ENCODE assay signal across 9 cellular contexts in the genomic region with DNA sequence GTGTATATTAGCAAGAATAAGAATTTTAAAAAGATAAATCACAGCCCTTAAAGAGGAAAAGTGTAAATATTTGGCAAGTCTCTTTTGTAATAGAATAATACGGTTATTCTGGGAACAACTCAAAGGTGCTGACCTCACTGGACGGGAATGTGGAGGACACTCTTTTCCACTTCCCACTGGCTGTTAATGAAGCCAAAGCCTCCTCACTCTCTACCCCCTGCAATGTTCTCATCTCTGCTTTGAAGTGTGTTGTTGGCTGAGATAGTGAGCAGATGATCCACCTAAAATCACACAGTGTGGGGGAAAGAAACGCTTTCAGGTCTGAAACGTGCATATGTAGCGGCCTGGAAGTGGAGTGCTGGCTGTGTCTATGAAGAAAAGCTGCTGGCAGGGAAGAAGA. TPM values are rescaled to one million over a fixed set of nuclear protein-coding genes. Genes with fewer than 3 reads are reported as not detected.
A peak's percentile ranks its signal among the peaks of the same experiment; 100 is the strongest.
DNase-seq lines count a peak whose midpoint lies in the region; ATAC-seq, FAIRE-seq and TF ChIP-seq lines count a peak whose summit lies in the region.
"Had no signal": no experiment of that assay in that cellular context is flagged by ENCODE, and none has a peak within 500 bp of the region (broad histone marks: within the 10 kb centered on the region; RNA-seq: fewer than 3 reads in every experiment).

No MANE protein-coding gene starts in this region.

- no peak overlapping the region for H2AFZ ChIP-seq in GM23248

- 0 out of 2 replicates have a peak overlapping the region, but pooled peaks have one; percentile 24 for H3K9ac ChIP-seq in GM23248

- H3K27me3 ChIP-seq in GM23248 (replicated peaks; ENCODE audit: insufficient read depth) (no peaks in the 10 kb centered on the region), SJCRH30 (no peaks in the 10 kb centered on the region), pancreas (no peaks in the 10 kb centered on the region)

- TF ChIP-seq CTCF in fibroblast of pulmonary artery (IDR thresholded peaks at IDR 0.05; ENCODE audit: low read length, missing control alignments) (no peak), pancreas (IDR thresholded peaks at IDR 0.05) (no peak)

- H3K4me3 ChIP-seq in GM23248, result peak overlapping the region; percentile 27
- H3K4me3 ChIP-seq in SJCRH30, result no peak overlapping the region
- H3K4me3 ChIP-seq in fibroblast of pulmonary artery (replicated peaks; ENCODE audit: low read depth, low read length), result no peak overlapping the region
- no peak overlapping the region for H3K4me3 ChIP-seq in pancreas

- H3K27ac ChIP-seq in GM23248 (peak overlapping the region; percentile 73), SJCRH30 (peak overlapping the region; percentile 8; the same call in 1 of the 2 replicates), pancreas (peak overlapping the region; percentile 33 to 53 (median 44))

- H3K36me3 ChIP-seq in GM23248 (ENCODE audit: low read depth), result no peaks in the 10 kb centered on the region
- peaks cover 23% of the 10 kb centered on the region; the same call in 1 of the 2 replicates for H3K36me3 ChIP-seq in SJCRH30
- H3K36me3 ChIP-seq in pancreas, result peaks cover 0 to 16% (median 5%) of the 10 kb centered on the region in 3 donors

- DNase-seq in GM23248, result peak; percentile 86
- DNase-seq in SJCRH30, result peak; percentile 42 to 46
- peak; percentile 79 for DNase-seq in fibroblast of pulmonary artery (ENCODE audit: low read depth)
- peak in 2 of 6 donors; percentile 22 to 35 for DNase-seq in pancreas
- no peak for DNase-seq in NCI-H1105 treated with DMSO at 0.1 percent for 48 hours (lab: John Stamatoyannopoulos, UW)
- DNase-seq: NCI-H526 treated with DMSO at 0.1 percent for 48 hours had no signal

- peaks cover 43% of the 10 kb centered on the region for H3F3A ChIP-seq in GM23248 (ENCODE audit: insufficient read depth)

- H3K4me1 ChIP-seq in GM23248 (ENCODE audit: insufficient read depth) (peaks cover 62% of the 10 kb centered on the region), SJCRH30 (peaks cover 28% of the 10 kb centered on the region), pancreas (peaks cover 0 to 4% (median 0%) of the 10 kb centered on the region in 3 donors)

- no peak for FAIRE-seq in pancreas (lab: Jason Lieb, UNC)

- H3K9me3 ChIP-seq in GM23248 (ENCODE audit: low read depth) (no peaks in the 10 kb centered on the region), SJCRH30 (replicated peaks) (no peaks in the 10 kb centered on the region), pancreas (no peaks in the 10 kb centered on the region)

- no peaks in the 10 kb centered on the region for H4K20me1 ChIP-seq in GM23248 (ENCODE audit: insufficient read depth)

- ATAC-seq in pancreas, result peak; percentile 49 to 78 (median 72)
- ATAC-seq in GM21390 (IDR thresholded peaks at IDR 0.05; ENCODE audit: unreplicated experiment), result no peak
- ATAC-seq in HG03378 (IDR thresholded peaks at IDR 0.05; ENCODE audit: unreplicated experiment), result no peak
- ATAC-seq in GM18867 (IDR thresholded peaks at IDR 0.05; ENCODE audit: unreplicated experiment), result no peak

- H3K9me2 ChIP-seq in GM23248 (ENCODE audit: insufficient read depth), result no peaks in the 10 kb centered on the region

- in situ Hi-C loops in GM23248 (cut with MboI), result no loop called here

- no peaks in the 10 kb centered on the region for H3K79me2 ChIP-seq in GM23248 (ENCODE audit: insufficient read depth)

- intact Hi-C loops in pancreas (cut with DNase I), result no loop called here

- 7 to 21% methylated on average over 5 of the region's 5 CpGs for WGBS in GM23248 (ENCODE audit: low coverage in 1 of 2, low lambda C conversion rate in 2 of 2, missing lambda C conversion rate in 2 of 2), 2 experiments
- 56% methylated on average over 5 of the region's 5 CpGs for WGBS in pancreas, 2 donors

- H3K4me2 ChIP-seq in GM23248 (ENCODE audit: unreplicated experiment), result peak overlapping the region; percentile 54

RNA-seq across cellular contexts. Expression of gene SEL1L3, which starts 49.1 kb away (rescaled TPM):
- total RNA-seq in GM23248 (2014; rRNA removed; shearing (Covaris generic)), result 62.8 and 101 TPM in 2 replicates
- polyA plus RNA-seq in GM23248 (2016; fragmentation: Nextera tagmentation; extraction: Ambion mirVana), result 23.1 and 24.5 TPM in 2 replicates
- total RNA-seq in SJCRH30 (2014; rRNA removed; shearing (Covaris generic)), result 37.6 and 52.3 TPM in 2 replicates
- total RNA-seq in pancreas, result 10 to 100 TPM; 31.4 to 76.7 (median 41.0) TPM
- 10 to 100 TPM; 18.4 to 43.2 TPM for polyA plus RNA-seq in pancreas

Comparison
In these comparisons a context has a peak if more than half of its experiments do, and no peak if none do; other contexts are left out.
1. H3K27ac ChIP-seq: peak in every context shown above with its lines; median percentile 73 in GM23248; 44 in pancreas; 8 in SJCRH30.
2. ATAC-seq: peak in pancreas (4 of 4); none in GM21390 (single experiment), HG03378 (single experiment) and GM18867 (single experiment).